Comparison of ENCODE assay signal across 21 cellular contexts in the genomic region with DNA sequence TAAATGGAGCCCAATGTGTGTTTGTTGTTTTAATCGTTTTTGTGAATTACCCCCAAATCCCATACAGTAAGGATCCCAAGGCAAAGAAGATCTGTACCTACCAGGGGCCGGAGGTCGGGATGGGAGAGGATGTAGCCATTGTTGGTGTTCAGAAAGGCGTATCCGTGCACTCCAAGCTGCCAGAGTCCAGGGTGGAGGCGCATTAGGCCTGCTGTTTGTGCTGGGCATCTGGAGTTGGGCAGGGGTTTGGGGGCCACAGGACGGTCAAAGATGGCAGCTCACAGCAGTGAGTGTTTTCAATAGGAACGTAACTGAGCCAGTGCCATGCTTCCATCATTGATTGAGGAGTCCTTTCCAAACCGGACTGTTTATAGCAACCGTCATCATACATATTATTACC. TPM values are rescaled to one million over a fixed set of nuclear protein-coding genes. Genes with fewer than 3 reads are reported as not detected.
"Had no signal": no experiment of that assay in that cellular context is flagged by ENCODE, and none has a peak within 500 bp of the region (broad histone marks: within the 10 kb centered on the region; RNA-seq: fewer than 3 reads in every experiment).

No MANE protein-coding gene starts in this region.

- DNase-seq: activated CD4-positive, alpha-beta memory T cell treated with anti-CD3 and anti-CD28 coated beads for 36 hours; activated naive CD4-positive, alpha-beta T cell treated with Interleukin-2 at 50 U/mL for 16 hours; activated naive CD8-positive, alpha-beta T cell treated with anti-CD3 and anti-CD28 coated beads for 36 hours; heart left ventricle; immature natural killer cell; naive thymus-derived CD4-positive, alpha-beta T cell; ovary; psoas muscle; right cardiac atrium; stimulated activated CD4-positive, alpha-beta T cell treated with anti-CD3 and anti-CD28 coated beads, Interleukin-4, amount 100 ng/mL, for 24 hours; stimulated activated naive CD4-positive, alpha-beta T cell treated with Interleukin-2 at 50 U/mL for 16 hours had no signal

- H3K36me3 ChIP-seq: breast epithelium, heart left ventricle, ovary, thoracic aorta had no signal

- H3K4me1 ChIP-seq: breast epithelium, heart left ventricle, psoas muscle had no signal

- H3K27me3 ChIP-seq: breast epithelium, ovary had no signal

- FAIRE-seq: colon, TTC549 had no signal

- ATAC-seq: heart left ventricle; left lobe of liver; naive thymus-derived CD4-positive, alpha-beta T cell; psoas muscle; right cardiac atrium; T-cell had no signal

- H3K4me3 ChIP-seq: breast epithelium, heart left ventricle, ovary, psoas muscle, SK-N-MC, thoracic aorta had no signal

- H3K27ac ChIP-seq: breast epithelium, heart left ventricle, ovary, psoas muscle, SK-N-MC, thoracic aorta had no signal

- H3K9me3 ChIP-seq: breast epithelium, heart left ventricle, ovary, psoas muscle, thoracic aorta had no signal

RNA-seq across cellular contexts. Expression of a gene that starts 40.2 kb away (rescaled TPM):
- total RNA-seq: lung microvascular endothelial cell had no signal

RNA-seq across cellular contexts. Expression of a gene that starts 57.8 kb away (rescaled TPM):
- total RNA-seq: activated CD4-positive, alpha-beta memory T cell treated with anti-CD3 and anti-CD28 coated beads for 36 hours; activated naive CD8-positive, alpha-beta T cell treated with anti-CD3 and anti-CD28 coated beads for 36 hours; breast epithelium; heart left ventricle; kidney epithelial cell; left lobe of liver; lung microvascular endothelial cell; ovary; psoas muscle; right cardiac atrium; T-cell; thoracic aorta; ureter had no signal
- polyA plus RNA-seq: heart left ventricle; immature natural killer cell; naive thymus-derived CD4-positive, alpha-beta T cell; ovary; psoas muscle; right cardiac atrium had no signal
